In genomic region chr12:3959799-3960560, GRCh38 we compare ENCODE assay signal across 1 cellular context.
TF ChIP-seq lines count a peak whose summit lies in the region.

No MANE protein-coding gene starts in this region.

TF ChIP-seq in HepG2, 621 proteins besides CTCF, POLR2A, EP300 and RAD21 (continued from another document and continues in another):
- no peak for TF ChIP-seq RBM39 (IDR thresholded peaks at IDR 0.05; ENCODE audit: low read depth, low read length, poor library complexity, severe bottlenecking)
- TF ChIP-seq ZSCAN20 (CRISPR knock-in tag; IDR thresholded peaks at IDR 0.05; ENCODE audit: borderline replicate concordance): no peak
- TF ChIP-seq SIN3B (IDR thresholded peaks at IDR 0.05; ENCODE audit: low read length): no peak
- no peak for TF ChIP-seq MIER3 (CRISPR knock-in tag; IDR thresholded peaks at IDR 0.05; ENCODE audit: borderline replicate concordance)
- TF ChIP-seq SRSF4 (IDR thresholded peaks at IDR 0.05; ENCODE audit: low read depth, low read length, poor library complexity, severe bottlenecking): no peak
- TF ChIP-seq ZNF850 (CRISPR knock-in tag; conservative IDR thresholded peaks at IDR 0.05): no peak
- TF ChIP-seq PCBP1 (IDR thresholded peaks at IDR 0.05; ENCODE audit: borderline replicate concordance, low read depth, low read length): no peak
- TF ChIP-seq ZNF761 (CRISPR knock-in tag; conservative IDR thresholded peaks at IDR 0.05): no peak
- no peak for TF ChIP-seq NFYB (CRISPR knock-in tag; IDR thresholded peaks at IDR 0.05)
- no peak for TF ChIP-seq KAT7 (CRISPR knock-in tag; IDR thresholded peaks at IDR 0.05; ENCODE audit: borderline replicate concordance)
- no peak for TF ChIP-seq EZH2 (conservative IDR thresholded peaks at IDR 0.05; ENCODE audit: low read depth, low read length)
- TF ChIP-seq AGO2 (optimal IDR thresholded peaks at IDR 0.05; ENCODE audit: low read depth, low read length): no peak
- TF ChIP-seq ZNF484 (CRISPR knock-in tag; IDR thresholded peaks at IDR 0.05; ENCODE audit: borderline replicate concordance, low read depth): no peak
- 0 out of 2 replicates have a peak, but pooled peaks have one; percentile 47 for TF ChIP-seq ZNF678 (CRISPR knock-in tag; IDR thresholded peaks at IDR 0.05)
- TF ChIP-seq ZBTB4 (CRISPR knock-in tag; IDR thresholded peaks at IDR 0.05; ENCODE audit: borderline replicate concordance): no peak
- no peak for TF ChIP-seq IRX3 (CRISPR knock-in tag; IDR thresholded peaks at IDR 0.05; ENCODE audit: borderline replicate concordance, low read depth)
- no peak for TF ChIP-seq ZNF564 (CRISPR knock-in tag; IDR thresholded peaks at IDR 0.05)
- no peak for TF ChIP-seq KLF12 (CRISPR knock-in tag; IDR thresholded peaks at IDR 0.05; ENCODE audit: borderline replicate concordance)
- no peak for TF ChIP-seq ZKSCAN1 (IDR thresholded peaks at IDR 0.05; ENCODE audit: low read length)
- TF ChIP-seq HOXA3 (CRISPR knock-in tag; IDR thresholded peaks at IDR 0.05): peak; percentile 58; the same call in 1 of the 2 replicates
- peak; percentile 58; the same call in 1 of the 2 replicates for TF ChIP-seq ZNF788 (CRISPR knock-in tag; IDR thresholded peaks at IDR 0.05; ENCODE audit: borderline replicate concordance)
- TF ChIP-seq TAF1 (CRISPR knock-in tag; IDR thresholded peaks at IDR 0.05): no peak
- TF ChIP-seq ZNF121 (CRISPR knock-in tag; IDR thresholded peaks at IDR 0.05): no peak
- no peak for TF ChIP-seq GMEB1 (CRISPR knock-in tag; IDR thresholded peaks at IDR 0.05; ENCODE audit: borderline replicate concordance)
- no peak for TF ChIP-seq NFRKB (IDR thresholded peaks at IDR 0.05)
- TF ChIP-seq, protein P1, sequence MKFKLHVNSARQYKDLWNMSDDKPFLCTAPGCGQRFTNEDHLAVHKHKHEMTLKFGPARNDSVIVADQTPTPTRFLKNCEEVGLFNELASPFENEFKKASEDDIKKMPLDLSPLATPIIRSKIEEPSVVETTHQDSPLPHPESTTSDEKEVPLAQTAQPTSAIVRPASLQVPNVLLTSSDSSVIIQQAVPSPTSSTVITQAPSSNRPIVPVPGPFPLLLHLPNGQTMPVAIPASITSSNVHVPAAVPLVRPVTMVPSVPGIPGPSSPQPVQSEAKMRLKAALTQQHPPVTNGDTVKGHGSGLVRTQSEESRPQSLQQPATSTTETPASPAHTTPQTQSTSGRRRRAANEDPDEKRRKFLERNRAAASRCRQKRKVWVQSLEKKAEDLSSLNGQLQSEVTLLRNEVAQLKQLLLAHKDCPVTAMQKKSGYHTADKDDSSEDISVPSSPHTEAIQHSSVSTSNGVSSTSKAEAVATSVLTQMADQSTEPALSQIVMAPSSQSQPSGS (CRISPR knock-in tag; IDR thresholded peaks at IDR 0.05): no peak; the same call in 1 of the 2 replicates
- TF ChIP-seq NCOA1 (CRISPR knock-in tag; IDR thresholded peaks at IDR 0.05): 0 out of 2 replicates have a peak, but pooled peaks have one; percentile 53
- no peak for TF ChIP-seq ZNF17 (CRISPR knock-in tag; IDR thresholded peaks at IDR 0.05)
- TF ChIP-seq ARNT (IDR thresholded peaks at IDR 0.05): no peak
- TF ChIP-seq ZNF292 (CRISPR knock-in tag; IDR thresholded peaks at IDR 0.05; ENCODE audit: borderline replicate concordance, low read depth): no peak; the same call in 1 of the 2 replicates
- no peak for TF ChIP-seq THYN1 (CRISPR knock-in tag; IDR thresholded peaks at IDR 0.05; ENCODE audit: borderline replicate concordance, low read depth)
- TF ChIP-seq ZFP36L2 (CRISPR knock-in tag; IDR thresholded peaks at IDR 0.05): no peak
- peak; percentile 18; the same call in 1 of the 2 replicates for TF ChIP-seq AHDC1 (CRISPR knock-in tag; IDR thresholded peaks at IDR 0.05; ENCODE audit: borderline replicate concordance)
- no peak for TF ChIP-seq FLYWCH1 (CRISPR knock-in tag; IDR thresholded peaks at IDR 0.05)
- no peak for TF ChIP-seq SNAI1 (CRISPR knock-in tag; IDR thresholded peaks at IDR 0.05; ENCODE audit: borderline replicate concordance)
- TF ChIP-seq, protein P2, sequence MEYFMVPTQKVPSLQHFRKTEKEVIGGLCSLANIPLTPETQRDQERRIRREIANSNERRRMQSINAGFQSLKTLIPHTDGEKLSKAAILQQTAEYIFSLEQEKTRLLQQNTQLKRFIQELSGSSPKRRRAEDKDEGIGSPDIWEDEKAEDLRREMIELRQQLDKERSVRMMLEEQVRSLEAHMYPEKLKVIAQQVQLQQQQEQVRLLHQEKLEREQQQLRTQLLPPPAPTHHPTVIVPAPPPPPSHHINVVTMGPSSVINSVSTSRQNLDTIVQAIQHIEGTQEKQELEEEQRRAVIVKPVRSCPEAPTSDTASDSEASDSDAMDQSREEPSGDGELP (IDR thresholded peaks at IDR 0.05; ENCODE audit: borderline replicate concordance, low read depth): peak; percentile 72; the same call in 1 of the 2 replicates
- TF ChIP-seq JUNB (CRISPR knock-in tag; IDR thresholded peaks at IDR 0.05; ENCODE audit: borderline replicate concordance): no peak
- TF ChIP-seq, protein P3, sequence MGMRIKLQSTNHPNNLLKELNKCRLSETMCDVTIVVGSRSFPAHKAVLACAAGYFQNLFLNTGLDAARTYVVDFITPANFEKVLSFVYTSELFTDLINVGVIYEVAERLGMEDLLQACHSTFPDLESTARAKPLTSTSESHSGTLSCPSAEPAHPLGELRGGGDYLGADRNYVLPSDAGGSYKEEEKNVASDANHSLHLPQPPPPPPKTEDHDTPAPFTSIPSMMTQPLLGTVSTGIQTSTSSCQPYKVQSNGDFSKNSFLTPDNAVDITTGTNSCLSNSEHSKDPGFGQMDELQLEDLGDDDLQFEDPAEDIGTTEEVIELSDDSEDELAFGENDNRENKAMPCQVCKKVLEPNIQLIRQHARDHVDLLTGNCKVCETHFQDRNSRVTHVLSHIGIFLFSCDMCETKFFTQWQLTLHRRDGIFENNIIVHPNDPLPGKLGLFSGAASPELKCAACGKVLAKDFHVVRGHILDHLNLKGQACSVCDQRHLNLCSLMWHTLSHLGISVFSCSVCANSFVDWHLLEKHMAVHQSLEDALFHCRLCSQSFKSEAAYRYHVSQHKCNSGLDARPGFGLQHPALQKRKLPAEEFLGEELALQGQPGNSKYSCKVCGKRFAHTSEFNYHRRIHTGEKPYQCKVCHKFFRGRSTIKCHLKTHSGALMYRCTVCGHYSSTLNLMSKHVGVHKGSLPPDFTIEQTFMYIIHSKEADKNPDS (CRISPR knock-in tag; IDR thresholded peaks at IDR 0.05): no peak
- TF ChIP-seq ZNF713 (CRISPR knock-in tag; IDR thresholded peaks at IDR 0.05): no peak
- TF ChIP-seq FOSL1 (CRISPR knock-in tag; IDR thresholded peaks at IDR 0.05; ENCODE audit: borderline replicate concordance): no peak
- TF ChIP-seq ZNF749 (CRISPR knock-in tag; IDR thresholded peaks at IDR 0.05; ENCODE audit: borderline replicate concordance): no peak
- no peak for TF ChIP-seq SP5 (CRISPR knock-in tag; IDR thresholded peaks at IDR 0.05; ENCODE audit: borderline replicate concordance, low read depth)
- no peak for TF ChIP-seq ZNF83 (CRISPR knock-in tag; IDR thresholded peaks at IDR 0.05; ENCODE audit: borderline replicate concordance)
- TF ChIP-seq ZKSCAN8 (CRISPR knock-in tag; IDR thresholded peaks at IDR 0.05; ENCODE audit: borderline replicate concordance): no peak
- 0 out of 2 replicates have a peak, but pooled peaks have one; percentile 14 for TF ChIP-seq GATAD1 (CRISPR knock-in tag; IDR thresholded peaks at IDR 0.05)
- no peak for TF ChIP-seq MAFG (CRISPR knock-in tag; IDR thresholded peaks at IDR 0.05)
- TF ChIP-seq CEBPZ (IDR thresholded peaks at IDR 0.05; ENCODE audit: low read length): no peak
- TF ChIP-seq ZNF768 (CRISPR knock-in tag; IDR thresholded peaks at IDR 0.05): no peak
- no peak for TF ChIP-seq RAD51 (IDR thresholded peaks at IDR 0.05; ENCODE audit: borderline replicate concordance)
- TF ChIP-seq ZNF335 (CRISPR knock-in tag; IDR thresholded peaks at IDR 0.05): no peak
- TF ChIP-seq ZSCAN31 (CRISPR knock-in tag; IDR thresholded peaks at IDR 0.05; ENCODE audit: low read depth): no peak
